24 cellular contexts compared by ENCODE assay signal in the genomic region with DNA sequence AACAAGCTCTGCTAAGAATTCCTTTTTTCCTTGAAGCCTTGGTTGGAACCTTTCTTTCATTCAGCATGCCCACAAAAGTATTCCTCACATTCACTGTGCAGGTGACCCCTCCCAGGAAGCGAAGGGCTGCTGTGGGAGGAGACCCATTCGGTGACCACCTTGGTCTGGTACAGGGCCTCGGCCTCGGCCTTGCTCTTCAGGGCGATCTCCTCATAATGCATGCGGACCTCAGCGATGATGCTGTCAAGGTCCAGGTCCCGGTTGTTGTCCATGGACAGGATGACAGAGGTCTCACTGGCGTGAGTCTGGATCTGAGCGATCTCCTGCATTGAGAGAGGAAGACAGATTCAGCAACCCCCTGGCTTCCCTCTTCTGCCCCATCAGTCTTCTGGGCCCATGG. TPM values are rescaled to one million over a fixed set of nuclear protein-coding genes. Genes with fewer than 3 reads are reported as not detected.
A peak's percentile ranks its signal among the peaks of the same experiment; 100 is the strongest.
DNase-seq lines count a peak whose midpoint lies in the region; ATAC-seq, FAIRE-seq and TF ChIP-seq lines count a peak whose summit lies in the region.
"Had no signal": no experiment of that assay in that cellular context is flagged by ENCODE, and none has a peak within 500 bp of the region (broad histone marks: within the 10 kb centered on the region; RNA-seq: fewer than 3 reads in every experiment).

No MANE protein-coding gene starts in this region.

- H3K27me3 ChIP-seq in bronchial epithelial cell (ENCODE audit: control insufficient read depth, insufficient read depth, low read length) (no peaks in the 10 kb centered on the region), upper lobe of right lung (peaks cover 24% of the 10 kb centered on the region), gastrocnemius medialis (peaks cover 0 to 1% (median 0%) of the 10 kb centered on the region in 3 donors)
- H3K27me3 ChIP-seq: BLaER1 treated with 17β-estradiol and CSF1 and Interleukin-3, amounts not matched to agents 10 nM and 100 nM had no signal

- H3K36me3 ChIP-seq in bronchial epithelial cell (ENCODE audit: control insufficient read depth, insufficient read depth, low read length) (no peaks in the 10 kb centered on the region), upper lobe of right lung (no peaks in the 10 kb centered on the region), gastrocnemius medialis (no peaks in the 10 kb centered on the region)
- H3K36me3 ChIP-seq: BE2C; BLaER1 treated with 17β-estradiol and CSF1 and Interleukin-3, amounts not matched to agents 10 nM and 100 nM had no signal

- H3K9me3 Mint-ChIP-seq in immature natural killer cell = no peaks in the 10 kb centered on the region
- H3K9me3 Mint-ChIP-seq: CD14-positive monocyte; CD4-positive, alpha-beta T cell; CD8-positive, alpha-beta memory T cell had no signal

- intact Hi-C loops in upper lobe of right lung (cut with DNase I) = no loop called here
- intact Hi-C loops in gastrocnemius medialis (cut with DNase I; ENCODE audit: low total_unique reads) = no loop called here

- no peak for TF ChIP-seq CTCF in bronchial epithelial cell (IDR thresholded peaks at IDR 0.05; ENCODE audit: insufficient read depth, low read length, severe bottlenecking)
- TF ChIP-seq CTCF in upper lobe of right lung (IDR thresholded peaks at IDR 0.05) = no peak
- TF ChIP-seq CTCF in gastrocnemius medialis (IDR thresholded peaks at IDR 0.05 in 4 of 5, conservative IDR thresholded peaks at IDR 0.05 in 1 of 5) = no peak

- peak overlapping the region in 1 of 5 donors; percentile 23 for H3K4me3 Mint-ChIP-seq in immature natural killer cell
- H3K4me3 Mint-ChIP-seq: CD4-positive, alpha-beta T cell had no signal

- H3K27ac ChIP-seq in upper lobe of right lung (no peak overlapping the region), gastrocnemius medialis (no peak overlapping the region)
- H3K27ac ChIP-seq: A549; BLaER1 treated with 17β-estradiol and CSF1 and Interleukin-3, amounts not matched to agents 10 nM and 100 nM had no signal

- H3K4me1 ChIP-seq in upper lobe of right lung (no peaks in the 10 kb centered on the region), gastrocnemius medialis (no peaks in the 10 kb centered on the region)
- H3K4me1 ChIP-seq: A549, BE2C had no signal

- H3K4me3 ChIP-seq in bronchial epithelial cell (ENCODE audit: low read depth, low read length) (no peak overlapping the region), upper lobe of right lung (no peak overlapping the region), gastrocnemius medialis (no peak overlapping the region)
- H3K4me3 ChIP-seq: A549; BLaER1 treated with 17β-estradiol and CSF1 and Interleukin-3, amounts not matched to agents 10 nM and 100 nM; GM12878 had no signal

- ATAC-seq in upper lobe of right lung = no peak
- ATAC-seq in HG02678 (IDR thresholded peaks at IDR 0.05; ENCODE audit: unreplicated experiment) = no peak
- no peak for ATAC-seq in gastrocnemius medialis
- ATAC-seq: A549, GM12878, HCT116 had no signal

- DNase-seq in bronchial epithelial cell (ENCODE audit: low read depth) (no peak), immature natural killer cell (no peak), upper lobe of right lung (peak; percentile 29), gastrocnemius medialis (no peak), GM19240 (ENCODE audit: insufficient read length, low spot score) (no peak)
- DNase-seq: 8988T; ACHN; AML-193; BE2C; CD4-positive, alpha-beta T cell; CD8-positive, alpha-beta memory T cell; DMS 273 treated with DMSO at 0.1 percent for 48 hours; DMS79; EL; GDM1; GOT3 had no signal

- FAIRE-seq in bronchial epithelial cell (lab: Jason Lieb, UNC) = peak; percentile 91
- FAIRE-seq: A549, D721Med, GM12878, H54 had no signal

- H3K9me3 ChIP-seq in upper lobe of right lung (no peaks in the 10 kb centered on the region), gastrocnemius medialis (no peaks in the 10 kb centered on the region)
- H3K9me3 ChIP-seq: A549; BE2C; BLaER1 treated with 17β-estradiol and CSF1 and Interleukin-3, amounts not matched to agents 10 nM and 100 nM had no signal

- no peaks in the 10 kb centered on the region for H3K36me3 Mint-ChIP-seq in immature natural killer cell
- H3K36me3 Mint-ChIP-seq: CD14-positive monocyte; CD8-positive, alpha-beta memory T cell had no signal

- peaks cover 61 to 75% of the 10 kb centered on the region in 2 donors for H3K4me1 Mint-ChIP-seq in immature natural killer cell
- H3K4me1 Mint-ChIP-seq: CD14-positive monocyte had no signal

- peaks cover 14 to 31% (median 27%) of the 10 kb centered on the region in 3 donors for H3K27me3 Mint-ChIP-seq in immature natural killer cell (ENCODE audit: low read depth in 3 of 3)

- in situ Hi-C loops in gastrocnemius medialis (cut with MboI; ENCODE audit: low sequenced_read_pairs in 4 of 4) = no loop called here

- no peak for TF ChIP-seq POLR2A in gastrocnemius medialis (IDR thresholded peaks at IDR 0.05)

- H3K27ac Mint-ChIP-seq in immature natural killer cell = peak overlapping the region in 4 of 6 donors; percentile 66 to 89 (median 85)
- H3K27ac Mint-ChIP-seq: CD14-positive monocyte; CD4-positive, alpha-beta T cell had no signal

RNA-seq across cellular contexts. Expression of a gene that starts 3.1 kb away (rescaled TPM):
- total RNA-seq in bronchial epithelial cell (0.13 TPM in 1 of 2 replicates, not detected in the other), upper lobe of right lung (not detected), gastrocnemius medialis (not detected)
- not detected for polyA plus RNA-seq in immature natural killer cell
- total RNA-seq: CD8-positive, alpha-beta memory T cell; GM12878 had no signal
- polyA plus RNA-seq: A549; CD14-positive monocyte; CD8-positive, alpha-beta memory T cell; GM12878 had no signal

RNA-seq across cellular contexts. Expression of a gene that starts 17.6 kb away (rescaled TPM):
- total RNA-seq in bronchial epithelial cell (not detected in 2 replicates), upper lobe of right lung (not detected), gastrocnemius medialis (not detected)
- not detected for polyA plus RNA-seq in immature natural killer cell
- total RNA-seq: CD4-positive, alpha-beta T cell; CD8-positive, alpha-beta memory T cell; GM12878 had no signal
- polyA plus RNA-seq: A549; CD14-positive monocyte; CD8-positive, alpha-beta memory T cell; GM12878 had no signal

RNA-seq across cellular contexts. Expression of a gene that starts 30.8 kb away (rescaled TPM):
- total RNA-seq in bronchial epithelial cell = not detected in 2 replicates
- under 1 TPM in 2 of 3 donors, not detected in 1; 0.34 to 0.93 TPM for polyA plus RNA-seq in immature natural killer cell
- not detected for total RNA-seq in upper lobe of right lung
- not detected for total RNA-seq in gastrocnemius medialis
- total RNA-seq: CD8-positive, alpha-beta memory T cell; GM12878 had no signal
- polyA plus RNA-seq: A549; CD14-positive monocyte; CD8-positive, alpha-beta memory T cell; GM12878 had no signal

RNA-seq across cellular contexts. Expression of a gene that starts 47.8 kb away (rescaled TPM):
- not detected in 2 replicates for total RNA-seq in bronchial epithelial cell
- polyA plus RNA-seq in immature natural killer cell = 1 to 10 TPM in 1 of 3 donors, under 1 TPM in 1, not detected in 1; 0.82 to 3.3 TPM
- 0.52 TPM for total RNA-seq in upper lobe of right lung
- not detected for total RNA-seq in gastrocnemius medialis
- total RNA-seq: GM12878 had no signal
- polyA plus RNA-seq: A549, CD14-positive monocyte, GM12878 had no signal

RNA-seq across cellular contexts. Expression of a gene that starts 50.3 kb away (rescaled TPM):
- total RNA-seq in bronchial epithelial cell (6,770 and 10,597 TPM in 2 replicates), upper lobe of right lung (8.8 TPM), gastrocnemius medialis (not detected)
- polyA plus RNA-seq in immature natural killer cell = not detected
- total RNA-seq: CD8-positive, alpha-beta memory T cell; GM12878 had no signal
- polyA plus RNA-seq: CD14-positive monocyte; CD8-positive, alpha-beta memory T cell had no signal
